12 cellular contexts compared by ENCODE assay signal in genomic region chr15:37111427-37111717, GRCh38. TPM values are rescaled to one million over a fixed set of nuclear protein-coding genes. Genes with fewer than 3 reads are reported as not detected.
DNase-seq lines count a peak whose midpoint lies in the region; ATAC-seq and TF ChIP-seq lines count a peak whose summit lies in the region.
"Had no signal": no experiment of that assay in that cellular context is flagged by ENCODE, and none has a peak within 500 bp of the region (broad histone marks: within the 10 kb centered on the region; RNA-seq: fewer than 3 reads in every experiment).

No MANE protein-coding gene starts in this region.

- H3K4me3 ChIP-seq in cardiac muscle cell: peak overlapping the region; percentile 98
- no peak overlapping the region for H3K4me3 ChIP-seq in naive thymus-derived CD4-positive, alpha-beta T cell (ENCODE audit: low read length)
- peak overlapping the region; percentile 39 to 52 for H3K4me3 ChIP-seq in uterus

- H3K9me3 Mint-ChIP-seq in effector memory CD8-positive, alpha-beta T cell: peaks cover 0 to 10% of the 10 kb centered on the region in 2 donors
- H3K9me3 Mint-ChIP-seq in naive thymus-derived CD4-positive, alpha-beta T cell: peaks cover 0 to 56% (median 22%) of the 10 kb centered on the region in 11 donors
- H3K9me3 Mint-ChIP-seq: activated T-helper 1 cell treated with anti-CD3 and anti-CD28 coated beads, Interleukin-12 subunit alpha, Interleukin-12 subunit beta, Interleukin-2, Interleukin-4 antibody, amounts not matched to agents 30 ng/mL and 10 ng/mL and 1 ng/mL, durations not matched to agents 14 hours and 24 hours and 36 hours had no signal

- H3K27ac Mint-ChIP-seq in effector memory CD8-positive, alpha-beta T cell: no peak overlapping the region
- H3K27ac Mint-ChIP-seq in naive thymus-derived CD4-positive, alpha-beta T cell: no peak overlapping the region
- H3K27ac Mint-ChIP-seq: activated T-helper 1 cell treated with anti-CD3 and anti-CD28 coated beads, Interleukin-12 subunit alpha, Interleukin-12 subunit beta, Interleukin-2, Interleukin-4 antibody, amounts not matched to agents 30 ng/mL and 10 ng/mL and 1 ng/mL, durations not matched to agents 14 hours and 24 hours and 36 hours had no signal

- peak overlapping the region; percentile 40 to 41 for H3K4me3 Mint-ChIP-seq in effector memory CD8-positive, alpha-beta T cell
- H3K4me3 Mint-ChIP-seq in naive thymus-derived CD4-positive, alpha-beta T cell: peak overlapping the region in 8 of 10 donors; percentile 31 to 68 (median 60)
- H3K4me3 Mint-ChIP-seq: activated T-helper 1 cell treated with anti-CD3 and anti-CD28 coated beads, Interleukin-12 subunit alpha, Interleukin-12 subunit beta, Interleukin-2, Interleukin-4 antibody, amounts not matched to agents 30 ng/mL and 10 ng/mL and 1 ng/mL, durations not matched to agents 14 hours and 24 hours and 36 hours had no signal

- peaks cover 74 to 81% of the 10 kb centered on the region in 2 donors for H3K27me3 Mint-ChIP-seq in effector memory CD8-positive, alpha-beta T cell
- peaks cover 67 to 96% (median 91%) of the 10 kb centered on the region in 5 donors for H3K27me3 Mint-ChIP-seq in naive thymus-derived CD4-positive, alpha-beta T cell

- H3K36me3 Mint-ChIP-seq in effector memory CD8-positive, alpha-beta T cell (ENCODE audit: insufficient read depth): peaks cover 5% of the 10 kb centered on the region
- H3K36me3 Mint-ChIP-seq in naive thymus-derived CD4-positive, alpha-beta T cell: peaks cover 0 to 24% (median 4%) of the 10 kb centered on the region in 5 donors

- H3K4me1 ChIP-seq in cardiac muscle cell (ENCODE audit: low read depth): peaks cover 43% of the 10 kb centered on the region
- no peaks in the 10 kb centered on the region for H3K4me1 ChIP-seq in naive thymus-derived CD4-positive, alpha-beta T cell (ENCODE audit: control insufficient read depth in 2 of 2, insufficient read depth in 2 of 2, low read length in 2 of 2)
- H3K4me1 ChIP-seq in uterus: no peaks in the 10 kb centered on the region

- POLR2A ChIA-PET in naive thymus-derived CD4-positive, alpha-beta T cell (lab: Charles Lee): no interaction called here

- no peak for ATAC-seq in left cardiac atrium
- no peak for ATAC-seq in effector memory CD8-positive, alpha-beta T cell (replicated peaks)
- ATAC-seq in naive thymus-derived CD4-positive, alpha-beta T cell: no peak
- ATAC-seq in GM21717 (IDR thresholded peaks at IDR 0.05; ENCODE audit: unreplicated experiment): no peak
- ATAC-seq: activated CD4-positive, CD25-positive, alpha-beta regulatory T cell treated with anti-CD3 and anti-CD28 coated beads, Interleukin-2, amount 50 U/mL, for 24 hours had no signal

- intact Hi-C loops in left cardiac atrium (cut with DNase I): no loop called here
- intact Hi-C loops in naive thymus-derived CD4-positive, alpha-beta T cell (cut with micrococcal nuclease): no loop called here
- intact Hi-C loops in uterus (cut with DNase I; ENCODE audit: low total_unique reads): no loop called here

- peaks cover 0 to 7% of the 10 kb centered on the region in 2 donors for H3K4me1 Mint-ChIP-seq in effector memory CD8-positive, alpha-beta T cell (ENCODE audit: low read depth in 2 of 2)
- peaks cover 0 to 25% (median 18%) of the 10 kb centered on the region in 7 donors for H3K4me1 Mint-ChIP-seq in naive thymus-derived CD4-positive, alpha-beta T cell

- no peak for TF ChIP-seq POLR2A in uterus (IDR thresholded peaks at IDR 0.05)

- H3K27me3 ChIP-seq in cardiac muscle cell (no peaks in the 10 kb centered on the region), uterus (no peaks in the 10 kb centered on the region)
- H3K27me3 ChIP-seq in naive thymus-derived CD4-positive, alpha-beta T cell (ENCODE audit: control insufficient read depth in 2 of 2, insufficient read depth in 2 of 2, low read length in 2 of 2): peaks cover 3 to 42% of the 10 kb centered on the region in 2 donors

- H3K36me3 ChIP-seq in cardiac muscle cell (no peaks in the 10 kb centered on the region), uterus (no peaks in the 10 kb centered on the region)
- no peaks in the 10 kb centered on the region for H3K36me3 ChIP-seq in naive thymus-derived CD4-positive, alpha-beta T cell (ENCODE audit: control insufficient read depth in 2 of 3, insufficient read depth in 3 of 3, low read length in 3 of 3)

- H3K9me3 ChIP-seq in cardiac muscle cell (ENCODE audit: low read depth) (no peaks in the 10 kb centered on the region), uterus (no peaks in the 10 kb centered on the region)
- H3K9me3 ChIP-seq in naive thymus-derived CD4-positive, alpha-beta T cell (ENCODE audit: control insufficient read depth in 2 of 3, low read length in 3 of 3): peaks cover 0 to 5% (median 0%) of the 10 kb centered on the region in 3 experiments

- H3K27ac ChIP-seq in cardiac muscle cell (peak overlapping the region; percentile 97), uterus (peak overlapping the region; percentile 97), substantia nigra (ENCODE audit: low read depth, low read length, poor library complexity, severe bottlenecking) (no peak overlapping the region)
- H3K27ac ChIP-seq in naive thymus-derived CD4-positive, alpha-beta T cell (ENCODE audit: low read depth, low read length): no peak overlapping the region

- CTCF ChIA-PET in naive thymus-derived CD4-positive, alpha-beta T cell (lab: Charles Lee): no interaction called here

- TF ChIP-seq CTCF in cardiac muscle cell (IDR thresholded peaks at IDR 0.05; ENCODE audit: low read depth, low read length): no peak
- TF ChIP-seq CTCF in uterus (IDR thresholded peaks at IDR 0.05): no peak

- DNase-seq in cardiac muscle cell (ENCODE audit: low read depth in 1 of 2, low spot score in 1 of 2) (no peak), left cardiac atrium (no peak), uterus (no peak), NOMO-1 treated with DMSO at 0.1 percent for 48 hours (lab: John Stamatoyannopoulos, UW; ENCODE audit: unreplicated experiment) (no peak), substantia nigra (lab: John Stamatoyannopoulos, UW) (no peak)
- no peak for DNase-seq in effector memory CD8-positive, alpha-beta T cell
- no peak for DNase-seq in naive thymus-derived CD4-positive, alpha-beta T cell
- DNase-seq: SIG-M5; stimulated activated CD4-positive, alpha-beta T cell treated with anti-CD3 and anti-CD28 coated beads, Interleukin-15, amount 100 ng/mL, for 24 hours had no signal

RNA-seq across cellular contexts. Expression of gene MEIS2, which starts 11.0 kb away (rescaled TPM):
- total RNA-seq in cardiac muscle cell (326 and 432 TPM in 2 replicates), left cardiac atrium (10 to 100 TPM; 21.1 to 21.5 TPM), uterus (100 to 1,000 TPM in 2 of 4 donors, 10 to 100 TPM in 2; 84.0 to 184 (median 112) TPM)
- 224 and 249 TPM in 2 replicates for polyA plus RNA-seq in cardiac muscle cell
- total RNA-seq in naive thymus-derived CD4-positive, alpha-beta T cell: under 1 TPM in 2 of 5 experiments, not detected in 3; 0.07 to 0.71 TPM
- polyA plus RNA-seq in naive thymus-derived CD4-positive, alpha-beta T cell: not detected
- total RNA-seq: activated T-helper 1 cell treated with anti-CD3 and anti-CD28 coated beads, Interleukin-12 subunit alpha, Interleukin-12 subunit beta, Interleukin-2, Interleukin-4 antibody, amounts not matched to agents 30 ng/mL and 10 ng/mL and 1 ng/mL, durations not matched to agents 14 hours and 24 hours and 36 hours had no signal

Comparison
In these comparisons a context has a peak if more than half of its experiments do, and no peak if none do; other contexts are left out.
1. H3K27ac ChIP-seq: peak in cardiac muscle cell (single experiment) and uterus (2 of 2); none in naive thymus-derived CD4-positive, alpha-beta T cell (single experiment) and substantia nigra (single experiment).
2. RNA of gene MEIS2, which starts 11.0 kb away (total RNA-seq): 326 to 432 TPM in cardiac muscle cell, 84.0 to 184 TPM in uterus and 21.1 to 21.5 TPM in left cardiac atrium; 0.07 to 0.71 TPM in naive thymus-derived CD4-positive, alpha-beta T cell; every median in the first group is over 10 times any median in the second.